ENCODE assay signal across 9 cellular contexts in genomic region chrX:1657367-1658082, GRCh38.
DNase-seq lines count a peak whose midpoint lies in the region; ATAC-seq and TF ChIP-seq lines count a peak whose summit lies in the region.
"Had no signal": no experiment of that assay in that cellular context is flagged by ENCODE, and none has a peak within 500 bp of the region (broad histone marks: within the 10 kb centered on the region; RNA-seq: fewer than 3 reads in every experiment).

No MANE protein-coding gene starts in this region.

- H3K27ac ChIP-seq in skin epidermis, result peak overlapping the region in 14 of 21 experiments; percentile 25 to 80 (median 60)
- H3K27ac ChIP-seq: adrenal gland had no signal

- peak; percentile 41 for TF ChIP-seq POLR2A in erythroblast (IDR thresholded peaks at IDR 0.05; ENCODE audit: low read length)

- ATAC-seq in HG02588 (IDR thresholded peaks at IDR 0.05; ENCODE audit: unreplicated experiment), result peak; percentile 36

- DNase-seq in DMS53 (lab: John Stamatoyannopoulos, UW) (peak; percentile 2), DMS53 treated with DMSO at 0.1 percent for 48 hours (lab: John Stamatoyannopoulos, UW; ENCODE audit: unreplicated experiment) (no peak), NCI-H2107 (lab: John Stamatoyannopoulos, UW) (peak; percentile 55), erythroblast (lab: John Stamatoyannopoulos, UW) (no peak), COR-L47 (lab: John Stamatoyannopoulos, UW) (no peak)
- peak; percentile 51 to 65 for DNase-seq in activated CD4-positive, alpha-beta T cell treated with anti-CD3 and anti-CD28 coated beads, Interleukin-2, amount 50 U/mL, for 48 hours

- H3K4me3 ChIP-seq in skin epidermis, result peak overlapping the region; percentile 6 to 32 (median 12)
- H3K4me3 ChIP-seq: adrenal gland had no signal

Comparison
In these comparisons a context has a peak if more than half of its experiments do, and no peak if none do; other contexts are left out.
1. DNase-seq: peak in DMS53 (single experiment), NCI-H2107 (single experiment) and activated CD4-positive, alpha-beta T cell treated with anti-CD3 and anti-CD28 coated beads, Interleukin-2, amount 50 U/mL, for 48 hours (2 of 2); none in DMS53 treated with DMSO at 0.1 percent for 48 hours (single experiment), erythroblast (0 of 2) and COR-L47 (single experiment).